ENCODE assay signal across 15 cellular contexts in the genomic region with DNA sequence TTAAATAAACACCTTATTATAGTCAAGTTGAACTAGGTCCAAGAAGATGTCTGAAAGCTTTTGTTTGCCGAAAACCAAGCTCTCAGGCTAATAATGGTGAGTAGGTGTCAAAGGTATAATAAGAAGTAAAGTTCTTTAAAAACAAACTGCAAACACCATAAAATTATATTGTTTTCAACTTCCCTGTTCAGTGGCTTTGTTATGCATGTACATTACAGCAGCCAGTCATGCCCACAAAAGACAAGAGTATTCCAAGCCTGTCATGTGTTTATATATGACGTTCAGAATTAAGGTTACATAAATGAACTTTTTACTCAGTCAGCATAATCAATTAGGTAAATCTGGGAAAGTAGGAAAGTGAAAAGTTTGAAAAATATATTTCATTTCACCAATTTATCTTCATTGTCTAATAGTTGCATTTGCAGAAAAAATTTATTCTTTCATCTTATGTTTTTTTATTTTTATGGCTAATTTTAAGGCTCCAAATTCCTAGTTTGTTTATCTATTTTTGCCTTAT.
DNase-seq lines count a peak whose midpoint lies in the region; ATAC-seq, FAIRE-seq and TF ChIP-seq lines count a peak whose summit lies in the region.
"Had no signal": no experiment of that assay in that cellular context is flagged by ENCODE, and none has a peak within 500 bp of the region (broad histone marks: within the 10 kb centered on the region; RNA-seq: fewer than 3 reads in every experiment).

No MANE protein-coding gene starts in this region.

- H2BK15ac ChIP-seq in IMR-90 (ENCODE audit: low read depth, low read length), result no peak overlapping the region

- no peak overlapping the region for H2AK5ac ChIP-seq in IMR-90 (ENCODE audit: low read depth, low read length)

- WGBS in IMR-90 (ENCODE audit: extremely low coverage in 2 of 2, insufficient read length in 1 of 2), 2 experiments, result no CpG with 5 or more reads among the region's 2 CpGs
- 0% methylated on average over 2 of the region's 2 CpGs for WGBS in K562 (ENCODE audit: insufficient coverage, low coverage, missing lambda C conversion rate)
- 78 to 81% methylated on average over 2 of the region's 2 CpGs for WGBS in pancreas, 2 donors

- intact Hi-C loops in IMR-90 (cut with micrococcal nuclease) (no loop called here), K562 (cut with micrococcal nuclease) (no loop called here), pancreas (cut with DNase I) (no loop called here)
- intact Hi-C loops in activated naive CD4-positive, alpha-beta T cell treated with anti-CD3 and anti-CD28 coated beads for 36 hours (cut with micrococcal nuclease), result no loop called here

- TF ChIP-seq POLR2A in IMR-90 (IDR thresholded peaks at IDR 0.05; ENCODE audit: low read depth, low read length) (no peak), K562 (conservative IDR thresholded peaks at IDR 0.05) (no peak)

- H4K5ac ChIP-seq in IMR-90 (ENCODE audit: low read depth, low read length), result no peak overlapping the region

- H3K56ac ChIP-seq in IMR-90 (ENCODE audit: extremely low read depth, insufficient read depth, low read length), result no peak overlapping the region

- no peaks in the 10 kb centered on the region for H3K36me3 Mint-ChIP-seq in activated naive CD4-positive, alpha-beta T cell treated with anti-CD3 and anti-CD28 coated beads for 36 hours (ENCODE audit: low read depth)

- dilution Hi-C loops in IMR-90 (cut with HindIII; ENCODE audit: low sequenced_read_pairs, unreplicated experiment), result no loop called here

- H3K4me1 Mint-ChIP-seq in activated naive CD4-positive, alpha-beta T cell treated with anti-CD3 and anti-CD28 coated beads for 36 hours (ENCODE audit: low read depth), result no peaks in the 10 kb centered on the region
- H3K4me1 Mint-ChIP-seq: B cell had no signal

- H3K23ac ChIP-seq in IMR-90 (ENCODE audit: low read depth, low read length), result no peak overlapping the region

- H3K4me1 ChIP-seq in IMR-90 (ENCODE audit: control insufficient read depth, insufficient read depth, low read length), result peaks cover 7% of the 10 kb centered on the region
- H3K4me1 ChIP-seq in K562 (replicated peaks in 1 of 2; ENCODE audit: control insufficient read depth in 2 of 2, insufficient read depth in 2 of 2, low read length in 2 of 2), result no peaks in the 10 kb centered on the region
- H3K4me1 ChIP-seq in pancreas, result no peaks in the 10 kb centered on the region
- H3K4me1 ChIP-seq: HAP-1 had no signal

- no peak overlapping the region for H2BK120ac ChIP-seq in IMR-90 (ENCODE audit: low read depth, low read length)

- no peak for ATAC-seq in IMR-90 (ENCODE audit: low read depth)
- no peak for ATAC-seq in K562
- no peak for ATAC-seq in pancreas

- no peak overlapping the region for H3K4me3 Mint-ChIP-seq in activated naive CD4-positive, alpha-beta T cell treated with anti-CD3 and anti-CD28 coated beads for 36 hours
- H3K4me3 Mint-ChIP-seq: B cell; CD4-positive, alpha-beta T cell had no signal

- H2AFZ ChIP-seq in IMR-90 (replicated peaks; ENCODE audit: low read length, poor library complexity) (no peak overlapping the region), K562 (ENCODE audit: low read depth, low read length) (no peak overlapping the region)

- BruUV-seq in IMR-90 (replicated peaks; lab: Mats Ljungman, UMichigan) (no TSS peak), K562 (replicated peaks; lab: Mats Ljungman, UMichigan) (no TSS peak)

- 0 out of 2 replicates have a peak overlapping the region, but pooled peaks have one; percentile 4 for H3K14ac ChIP-seq in IMR-90 (replicated peaks; ENCODE audit: low read depth, low read length)

- no peaks in the 10 kb centered on the region for H3K79me1 ChIP-seq in IMR-90 (ENCODE audit: low read depth in 1 of 2, low read length in 2 of 2)

- H3K9ac ChIP-seq in IMR-90 (ENCODE audit: low read depth, low read length) (no peak overlapping the region), K562 (ENCODE audit: insufficient read depth in 1 of 2, low read depth in 2 of 2, low read length in 2 of 2) (no peak overlapping the region)

- H3K4ac ChIP-seq in IMR-90 (ENCODE audit: low read depth, low read length), result peak overlapping the region; percentile 32; the same call in 1 of the 2 replicates

- H3K18ac ChIP-seq in IMR-90 (ENCODE audit: low read depth, low read length), result no peak overlapping the region

- H2AK9ac ChIP-seq in IMR-90 (replicated peaks; ENCODE audit: low read depth, low read length, poor library complexity), result no peak overlapping the region

- no peaks in the 10 kb centered on the region for H4K20me1 ChIP-seq in IMR-90 (ENCODE audit: insufficient read depth, low read length)
- no peaks in the 10 kb centered on the region for H4K20me1 ChIP-seq in K562 (replicated peaks; ENCODE audit: control insufficient read depth, insufficient read depth, low read length)

- H3K4me3 ChIP-seq in IMR-90 (ENCODE audit: insufficient read depth, low read depth, low read length) (no peak overlapping the region), K562 (no peak overlapping the region), pancreas (no peak overlapping the region)
- H3K4me3 ChIP-seq: HAP-1 had no signal

- no peak overlapping the region for H4K8ac ChIP-seq in IMR-90 (ENCODE audit: low read depth in 2 of 2, low read length in 2 of 2)

- H4K91ac ChIP-seq in IMR-90 (ENCODE audit: insufficient read depth, low read depth, low read length), result no peak overlapping the region

- in situ Hi-C loops in IMR-90 (cut with MboI; ENCODE audit: low sequenced_read_pairs), result no loop called here
- in situ Hi-C loops in K562 (cut with MboI), result no loop called here

- no peak overlapping the region for H3K4me2 ChIP-seq in IMR-90 (ENCODE audit: low read depth, low read length)
- no peak overlapping the region for H3K4me2 ChIP-seq in K562 (ENCODE audit: insufficient read depth, low read length)

- H3K36me3 ChIP-seq in IMR-90 (ENCODE audit: control insufficient read depth, insufficient read depth, low read length) (no peaks in the 10 kb centered on the region), K562 (ENCODE audit: control insufficient read depth, insufficient read depth, low read length) (no peaks in the 10 kb centered on the region), pancreas (no peaks in the 10 kb centered on the region)
- H3K36me3 ChIP-seq: HAP-1 had no signal

- no peak overlapping the region for H3K27ac Mint-ChIP-seq in activated naive CD4-positive, alpha-beta T cell treated with anti-CD3 and anti-CD28 coated beads for 36 hours
- H3K27ac Mint-ChIP-seq: B cell; CD4-positive, alpha-beta T cell had no signal

- TF ChIP-seq CTCF in IMR-90 (conservative IDR thresholded peaks at IDR 0.05; ENCODE audit: low read depth, low read length), result no peak
- TF ChIP-seq CTCF in K562 (IDR thresholded peaks at IDR 0.05 in 2 of 3, conservative IDR thresholded peaks at IDR 0.05 in 1 of 3; ENCODE audit: insufficient read depth in 2 of 3, low read depth in 1 of 3, low read length in 3 of 3), result no peak
- no peak for TF ChIP-seq CTCF in pancreas (IDR thresholded peaks at IDR 0.05)

- no peaks in the 10 kb centered on the region for H3K79me2 ChIP-seq in K562 (ENCODE audit: control insufficient read depth, insufficient read depth, low read length)

- H3K9me1 ChIP-seq in IMR-90 (ENCODE audit: insufficient read depth, low read length) (peaks cover 4% of the 10 kb centered on the region), K562 (ENCODE audit: control insufficient read depth, insufficient read depth, low read length) (no peaks in the 10 kb centered on the region)

- peak; percentile 6 for DNase-seq in NCI-H2196 (lab: John Stamatoyannopoulos, UW; ENCODE audit: unreplicated experiment)
- DNase-seq in NCI-H2196 treated with DMSO at 0.1 percent for 48 hours (lab: John Stamatoyannopoulos, UW; ENCODE audit: unreplicated experiment), result no peak
- no peak for DNase-seq in IMR-90
- no peak for DNase-seq in K562 (ENCODE audit: extremely low read depth in 1 of 4, low spot score in 3 of 4)
- no peak for DNase-seq in pancreas
- DNase-seq in amygdala (lab: John Stamatoyannopoulos, UW), result no peak
- no peak for DNase-seq in activated naive CD4-positive, alpha-beta T cell treated with anti-CD3 and anti-CD28 coated beads for 36 hours
- DNase-seq: C1 segment of cervical spinal cord; CD4-positive, alpha-beta T cell; DMS53; GF-D8 had no signal

- peak overlapping the region; percentile 46; the same call in 1 of the 2 replicates for H2BK20ac ChIP-seq in IMR-90 (ENCODE audit: low read depth, low read length)

- H3K27me3 ChIP-seq in IMR-90 (ENCODE audit: control insufficient read depth, insufficient read depth, low read length) (no peaks in the 10 kb centered on the region), K562 (ENCODE audit: control insufficient read depth in 2 of 2, insufficient read depth in 2 of 2, low read length in 2 of 2) (no peaks in the 10 kb centered on the region), pancreas (no peaks in the 10 kb centered on the region)

- FAIRE-seq in K562 (lab: Jason Lieb, UNC) (no peak), pancreas (lab: Jason Lieb, UNC) (peak; percentile 17)
- FAIRE-seq: D721Med, H1 had no signal

- no peaks in the 10 kb centered on the region for H3K27me3 Mint-ChIP-seq in activated naive CD4-positive, alpha-beta T cell treated with anti-CD3 and anti-CD28 coated beads for 36 hours (ENCODE audit: low read depth)
- H3K27me3 Mint-ChIP-seq: B cell; CD4-positive, alpha-beta T cell had no signal

- POLR2A ChIA-PET in IMR-90 (lab: Charles Lee; ENCODE audit: unreplicated experiment), result no interaction called here
- POLR2A ChIA-PET in K562 (lab: Yijun Ruan, JAX), result no interaction called here

- peaks cover 2% of the 10 kb centered on the region for H3K9me3 Mint-ChIP-seq in activated naive CD4-positive, alpha-beta T cell treated with anti-CD3 and anti-CD28 coated beads for 36 hours

- H2BK5ac ChIP-seq in IMR-90 (ENCODE audit: low read depth, low read length, poor library complexity, severe bottlenecking), result no peak overlapping the region

- no peaks in the 10 kb centered on the region for H3K9me3 ChIP-seq in IMR-90 (ENCODE audit: control insufficient read depth, insufficient read depth, low read length)
- H3K9me3 ChIP-seq in K562 (replicated peaks; ENCODE audit: control insufficient read depth, insufficient read depth, low read depth, low read length), result peaks cover 3% of the 10 kb centered on the region; the same call in 1 of the 2 replicates
- no peaks in the 10 kb centered on the region for H3K9me3 ChIP-seq in pancreas
- H3K9me3 ChIP-seq: HAP-1 had no signal

- CTCF ChIA-PET in IMR-90 (lab: Yijun Ruan, JAX), result no interaction called here
- CTCF ChIA-PET in K562 (lab: Yijun Ruan, JAX; ENCODE audit: low intra/inter-chr PET ratio), result no interaction called here
- CTCF ChIA-PET in activated naive CD4-positive, alpha-beta T cell treated with anti-CD3 and anti-CD28 coated beads for 36 hours (lab: Charles Lee), result interaction anchor here (0.7 kb wide), 1 partner anchor 451 kb away, joined by 3 read pairs; no protein-coding TSS in a partner anchor

- TF ChIP-seq RAD21 in IMR-90 (IDR thresholded peaks at IDR 0.05; ENCODE audit: low read length) (no peak), K562 (CRISPR knock-in tag; conservative IDR thresholded peaks at IDR 0.05 in 1 of 2, IDR thresholded peaks at IDR 0.05 in 1 of 2) (no peak)

- no peak for TF ChIP-seq EP300 in K562 (IDR thresholded peaks at IDR 0.05; ENCODE audit: low read length)

- H3K27ac ChIP-seq in IMR-90 (ENCODE audit: insufficient read depth, low read length) (no peak overlapping the region), K562 (ENCODE audit: extremely low read depth, low read depth, low read length) (no peak overlapping the region), pancreas (no peak overlapping the region)

TF ChIP-seq in K562, 482 proteins besides CTCF, POLR2A, EP300 and RAD21 (continues in another document):
- TF ChIP-seq MAFG (tag; conservative IDR thresholded peaks at IDR 0.05), result 0 out of 2 replicates have a peak, but pooled peaks have one; percentile 12
